In the genomic region with DNA sequence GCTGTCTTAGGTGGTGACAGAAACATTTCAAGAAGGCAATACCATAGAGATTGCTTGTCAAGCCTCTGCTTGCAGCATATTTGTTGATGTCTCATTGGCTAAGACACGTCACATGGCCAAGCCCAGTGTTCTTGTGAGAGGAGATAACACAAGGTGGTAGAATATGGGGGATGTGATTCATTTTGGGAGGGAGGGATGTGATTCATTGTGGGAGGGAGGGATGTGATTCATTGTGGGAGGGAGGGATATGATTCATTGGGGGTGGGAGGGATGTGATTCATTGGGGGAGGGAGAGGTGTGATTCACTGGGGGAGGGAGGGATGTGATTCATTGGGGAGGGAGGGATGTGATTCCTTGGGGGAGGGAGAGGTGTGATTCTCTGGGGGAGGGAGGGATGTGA, we compare ENCODE assay signal across 21 cellular contexts.
"Had no signal": no experiment of that assay in that cellular context is flagged by ENCODE, and none has a peak within 500 bp of the region (broad histone marks: within the 10 kb centered on the region; RNA-seq: fewer than 3 reads in every experiment).

No MANE protein-coding gene starts in this region.

- H3K4me3 ChIP-seq: esophagus muscularis mucosa, right atrium auricular region, skin epidermis, tibial artery, vagina had no signal

- H3K9me3 Mint-ChIP-seq: nephron had no signal

- H3K27me3 ChIP-seq: right atrium auricular region, tibial artery, vagina had no signal

- H3K27me3 Mint-ChIP-seq: activated CD4-positive, alpha-beta memory T cell treated with anti-CD3 and anti-CD28 coated beads for 36 hours; activated CD4-positive, alpha-beta T cell treated with anti-CD3 and anti-CD28 coated beads for 36 hours; activated CD8-positive, alpha-beta memory T cell treated with anti-CD3 and anti-CD28 coated beads, Interleukin-2, amount 10 ng/mL, durations not matched to agents 7 days and 5 days had no signal

- H3K4me1 ChIP-seq: esophagus muscularis mucosa, right atrium auricular region, tibial artery, vagina had no signal

- H3K27ac ChIP-seq: esophagus muscularis mucosa, right atrium auricular region, skin epidermis, tibial artery, vagina, WERI-Rb-1 had no signal

- H3K9me3 ChIP-seq: esophagus muscularis mucosa, right atrium auricular region, tibial artery, vagina had no signal

- H3K36me3 ChIP-seq: esophagus muscularis mucosa, right atrium auricular region, tibial artery, vagina, WERI-Rb-1 had no signal

- H3K27ac Mint-ChIP-seq: activated CD4-positive, alpha-beta memory T cell treated with anti-CD3 and anti-CD28 coated beads for 36 hours; activated CD4-positive, alpha-beta T cell treated with anti-CD3 and anti-CD28 coated beads for 36 hours; activated CD8-positive, alpha-beta memory T cell treated with anti-CD3 and anti-CD28 coated beads, Interleukin-2, amount 10 ng/mL, durations not matched to agents 7 days and 5 days; activated naive CD4-positive, alpha-beta T cell treated with anti-CD3 and anti-CD28 coated beads for 36 hours; activated T-helper 2 cell treated with anti-CD3 and anti-CD28 coated beads, Interferon-gamma antibody, Interleukin-2, Interleukin-4, amounts not matched to agents 10 μg/mL and 5 μg/mL and 100 μg/mL, durations not matched to agents 14 hours and 24 hours and 36 hours; nephron had no signal

- DNase-seq: activated CD4-positive, alpha-beta memory T cell treated with anti-CD3 and anti-CD28 coated beads for 36 hours; activated CD4-positive, alpha-beta T cell treated with anti-CD3 and anti-CD28 coated beads for 36 hours; activated CD8-positive, alpha-beta memory T cell treated with anti-CD3 and anti-CD28 coated beads, Interleukin-2, amount 10 ng/mL, durations not matched to agents 7 days and 5 days; activated naive CD4-positive, alpha-beta T cell treated with anti-CD3 and anti-CD28 coated beads for 36 hours; activated T-cell treated with anti-CD3 and anti-CD28 coated beads, Interleukin-2, amount 50 U/mL, for 1 hour; caudate nucleus; foreskin fibroblast; glutamatergic neuron; hypothalamus; occipital lobe; stimulated activated CD4-positive, alpha-beta T cell treated with anti-CD3 and anti-CD28 coated beads, Interleukin-15, amount 100 ng/mL, for 24 hours; stimulated activated CD4-positive, alpha-beta T cell treated with anti-CD3 and anti-CD28 coated beads, Interleukin-4, amount 100 ng/mL, for 1 hour; stimulated activated naive CD4-positive, alpha-beta T cell; tibial artery; WERI-Rb-1 had no signal

- H3K4me3 Mint-ChIP-seq: activated CD4-positive, alpha-beta memory T cell treated with anti-CD3 and anti-CD28 coated beads for 36 hours; activated CD4-positive, alpha-beta T cell treated with anti-CD3 and anti-CD28 coated beads for 36 hours; activated CD8-positive, alpha-beta memory T cell treated with anti-CD3 and anti-CD28 coated beads, Interleukin-2, amount 10 ng/mL, durations not matched to agents 7 days and 5 days; activated naive CD4-positive, alpha-beta T cell treated with anti-CD3 and anti-CD28 coated beads for 36 hours; nephron had no signal

- H3K4me1 Mint-ChIP-seq: activated CD4-positive, alpha-beta T cell treated with anti-CD3 and anti-CD28 coated beads for 36 hours; activated CD8-positive, alpha-beta memory T cell treated with anti-CD3 and anti-CD28 coated beads, Interleukin-2, amount 10 ng/mL, durations not matched to agents 7 days and 5 days; nephron had no signal

- H3K36me3 Mint-ChIP-seq: activated CD4-positive, alpha-beta memory T cell treated with anti-CD3 and anti-CD28 coated beads for 36 hours; activated CD8-positive, alpha-beta memory T cell treated with anti-CD3 and anti-CD28 coated beads, Interleukin-2, amount 10 ng/mL, durations not matched to agents 7 days and 5 days had no signal

- ATAC-seq: activated CD4-positive, alpha-beta T cell treated with anti-CD3 and anti-CD28 coated beads for 36 hours; activated CD8-positive, alpha-beta memory T cell treated with anti-CD3 and anti-CD28 coated beads, Interleukin-2, amount 10 ng/mL, durations not matched to agents 7 days and 5 days had no signal
